Comparison of ENCODE assay signal across 1 cellular context in the genomic region with DNA sequence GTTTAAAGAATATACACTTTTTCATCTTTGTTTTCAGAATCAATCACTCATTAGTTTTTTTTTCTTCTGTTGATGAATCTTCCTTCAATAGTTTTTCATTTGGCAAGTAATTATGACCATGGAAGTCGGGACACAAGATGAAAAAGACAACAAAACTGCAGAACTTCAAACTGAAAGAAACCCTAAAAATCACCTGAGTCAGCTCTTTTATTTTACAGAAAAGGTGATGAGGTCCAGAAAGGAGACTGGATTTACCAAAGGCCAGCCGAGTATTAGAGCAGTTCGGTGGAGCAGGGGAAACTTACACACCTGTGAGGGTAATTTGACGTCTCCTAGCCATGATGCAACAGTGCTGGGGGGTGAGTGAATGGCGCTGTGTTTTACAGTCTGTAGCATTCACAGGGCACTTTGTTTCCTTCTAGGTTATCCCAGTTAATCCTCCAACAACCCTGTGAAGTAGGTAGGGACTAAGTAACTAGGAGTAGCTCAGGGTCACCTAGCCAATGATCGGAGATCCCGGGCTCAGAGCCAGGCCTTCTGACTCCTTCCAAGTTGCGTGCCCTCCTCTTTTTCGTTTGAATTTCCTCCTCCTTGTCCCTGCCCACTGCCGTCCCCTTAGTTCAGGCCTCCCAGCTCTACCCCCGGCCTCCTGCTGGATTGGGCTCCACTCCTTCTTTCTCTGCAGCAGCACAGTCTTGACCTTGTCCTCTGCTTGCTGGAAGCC.
TF ChIP-seq lines count a peak whose summit lies in the region.

No MANE protein-coding gene starts in this region.

TF ChIP-seq in GM23338, 12 proteins besides CTCF, POLR2A, EP300 and RAD21 (continued from another document):
- TF ChIP-seq EZH2 (IDR thresholded peaks at IDR 0.05; ENCODE audit: low read depth, unreplicated experiment) (no peak), NANOG (IDR thresholded peaks at IDR 0.05; ENCODE audit: borderline replicate concordance) (no peak), ZNF114 (CRISPR knock-in tag; IDR thresholded peaks at IDR 0.05) (no peak), JUNB (IDR thresholded peaks at IDR 0.05; ENCODE audit: unreplicated experiment) (no peak)
TF ChIP-seq in GM23338: peak in this region for 0.
